Comparison of ENCODE assay signal across 8 cellular contexts in genomic region chr19:56315076-56315828, GRCh38. TPM values are rescaled to one million over a fixed set of nuclear protein-coding genes. Genes with fewer than 3 reads are reported as not detected.
DNase-seq lines count a peak whose midpoint lies in the region; ATAC-seq and TF ChIP-seq lines count a peak whose summit lies in the region.

No MANE protein-coding gene starts in this region.

- peak overlapping the region; percentile 85 for H3K27ac ChIP-seq in KOPT-K1 (ENCODE audit: low read depth, low read length, poor library complexity, severe bottlenecking)
- H3K27ac ChIP-seq in Peyer's patch: peak overlapping the region; percentile 90 to 96 (median 94)
- peak overlapping the region; percentile 95 to 99 (median 96) for H3K27ac ChIP-seq in esophagus squamous epithelium
- peak overlapping the region; percentile 92 for H3K27ac ChIP-seq in muscle layer of duodenum (ENCODE audit: low read length)

- no peaks in the 10 kb centered on the region for H3K27me3 ChIP-seq in Peyer's patch
- H3K27me3 ChIP-seq in esophagus squamous epithelium: no peaks in the 10 kb centered on the region
- no peaks in the 10 kb centered on the region for H3K27me3 ChIP-seq in muscle layer of duodenum (ENCODE audit: low read depth, low read length)

- peak; percentile 80 for ATAC-seq in GM21825 (IDR thresholded peaks at IDR 0.05; ENCODE audit: unreplicated experiment)

- H3K9me3 ChIP-seq in KOPT-K1 (ENCODE audit: insufficient read depth, low read length, poor library complexity, severe bottlenecking): no peaks in the 10 kb centered on the region
- H3K9me3 ChIP-seq in Peyer's patch: no peaks in the 10 kb centered on the region
- no peaks in the 10 kb centered on the region for H3K9me3 ChIP-seq in esophagus squamous epithelium
- H3K9me3 ChIP-seq in muscle layer of duodenum (ENCODE audit: control insufficient read depth in 1 of 2, low read length in 2 of 2): no peaks in the 10 kb centered on the region

- H3K36me3 ChIP-seq in KOPT-K1 (ENCODE audit: insufficient read depth, low read length): peaks cover 5% of the 10 kb centered on the region
- peaks cover 0 to 6% (median 0%) of the 10 kb centered on the region in 3 donors for H3K36me3 ChIP-seq in Peyer's patch
- peaks cover 0 to 16% (median 0%) of the 10 kb centered on the region in 3 donors for H3K36me3 ChIP-seq in esophagus squamous epithelium
- peaks cover 0 to 5% of the 10 kb centered on the region in 2 donors for H3K36me3 ChIP-seq in muscle layer of duodenum (ENCODE audit: control insufficient read depth in 1 of 2, insufficient read depth in 2 of 2, low read length in 2 of 2)

- WGBS in esophagus squamous epithelium, 2 donors: 0 to 9% methylated on average over 11 to 36 of the region's 37 CpGs

- no peak for TF ChIP-seq CTCF in Peyer's patch (IDR thresholded peaks at IDR 0.05)
- no peak for TF ChIP-seq CTCF in esophagus squamous epithelium (IDR thresholded peaks at IDR 0.05)

- intact Hi-C loops in esophagus squamous epithelium (cut with DNase I): no loop called here

- peak; percentile 99 for DNase-seq in DMS79 treated with DMSO at 0.1 percent for 48 hours (lab: John Stamatoyannopoulos, UW)
- peak; percentile 90 to 98 (median 92) for DNase-seq in Peyer's patch
- DNase-seq in activated T-helper 1 cell treated with Interleukin-2 at 50 U/mL for 16 hours (ENCODE audit: low read depth): peak; percentile 84
- peak; percentile 68 for DNase-seq in esophagus squamous epithelium (lab: John Stamatoyannopoulos, UW)
- peak; percentile 81 for DNase-seq in stimulated activated CD8-positive, alpha-beta memory T cell treated with anti-CD3 and anti-CD28 coated beads, Interleukin-7, amount 100 ng/mL, for 24 hours (ENCODE audit: low read depth)

- H3K4me3 ChIP-seq in Peyer's patch (peak overlapping the region; percentile 65 to 83 (median 78)), esophagus squamous epithelium (peak overlapping the region; percentile 51 to 92 (median 74)), muscle layer of duodenum (ENCODE audit: low read depth in 1 of 2, low read length in 2 of 2) (peak overlapping the region; percentile 64 to 77)

- H3K4me1 ChIP-seq in Peyer's patch: peaks cover 0 to 12% (median 0%) of the 10 kb centered on the region in 4 donors
- peaks cover 4 to 25% (median 5%) of the 10 kb centered on the region in 3 donors for H3K4me1 ChIP-seq in esophagus squamous epithelium
- H3K4me1 ChIP-seq in muscle layer of duodenum (ENCODE audit: control insufficient read depth in 1 of 2, insufficient read depth in 2 of 2, low read length in 2 of 2): peaks cover 6 to 17% of the 10 kb centered on the region in 2 donors

- TF ChIP-seq POLR2A in Peyer's patch (IDR thresholded peaks at IDR 0.05): peak; percentile 23 to 64
- TF ChIP-seq POLR2A in esophagus squamous epithelium (IDR thresholded peaks at IDR 0.05): no peak

RNA-seq across cellular contexts. Expression of gene ZSCAN5A, which starts 0.6 kb away (rescaled TPM):
- total RNA-seq in Peyer's patch: 10 to 100 TPM; 14.9 to 19.0 (median 15.3) TPM
- total RNA-seq in esophagus squamous epithelium: 10 to 100 TPM in 1 of 4 donors, 1 to 10 TPM in 3; 2.8 to 13.2 (median 6.8) TPM

RNA-seq across cellular contexts. Expression of gene EDDM13, which starts 42.7 kb away (rescaled TPM):
- total RNA-seq in Peyer's patch (not detected), esophagus squamous epithelium (1 to 10 TPM in 1 of 4 donors, under 1 TPM in 1, not detected in 2; 0.95 to 2.4 TPM)

Comparison
In these comparisons a context has a peak if more than half of its experiments do, and no peak if none do; other contexts are left out.
1. Peak in every context shown above with its lines: DNase-seq, ATAC-seq, H3K4me3 ChIP-seq and H3K27ac ChIP-seq.
2. POLR2A ChIP-seq: peak in Peyer's patch (2 of 2); none in esophagus squamous epithelium (0 of 4).